14 cellular contexts compared by ENCODE assay signal in the genomic region with DNA sequence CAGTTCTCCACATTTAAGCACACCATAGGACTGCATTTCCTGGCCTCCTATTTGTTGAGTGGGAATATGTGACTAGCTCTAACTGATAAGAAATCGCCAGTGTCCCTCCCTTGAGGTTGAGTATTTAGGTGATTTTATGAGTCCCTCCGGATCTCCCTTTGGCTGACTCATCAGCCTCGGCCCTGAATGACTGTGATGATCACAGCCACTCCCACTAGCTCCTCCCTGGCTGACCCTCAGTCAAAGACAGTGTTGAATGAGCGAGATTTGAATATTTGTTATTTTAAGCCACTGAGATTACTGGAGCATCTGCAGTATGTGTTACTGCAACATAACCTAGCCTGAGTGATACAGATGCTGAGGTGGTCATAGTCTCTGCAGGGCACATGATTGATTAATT.
DNase-seq lines count a peak whose midpoint lies in the region; ATAC-seq lines count a peak whose summit lies in the region.
"Had no signal": no experiment of that assay in that cellular context is flagged by ENCODE, and none has a peak within 500 bp of the region (broad histone marks: within the 10 kb centered on the region; RNA-seq: fewer than 3 reads in every experiment).

No MANE protein-coding gene starts in this region.

- DNase-seq in NCI-H2227 (lab: John Stamatoyannopoulos, UW; ENCODE audit: unreplicated experiment), result peak; percentile 23
- peak; percentile 23 for DNase-seq in left kidney (ENCODE audit: low read depth, low spot score)
- no peak for DNase-seq in activated effector memory CD4-positive, alpha-beta T cell treated with Interleukin-2 at 50 U/mL for 16 hours
- no peak for DNase-seq in stimulated activated CD4-positive, alpha-beta T cell treated with anti-CD3 and anti-CD28 coated beads, Interleukin-4, amount 100 ng/mL, for 24 hours
- no peak for DNase-seq in AML-193 (lab: John Stamatoyannopoulos, UW)
- DNase-seq: activated naive CD4-positive, alpha-beta T cell treated with anti-CD3 and anti-CD28 coated beads, Interleukin-2, amount 50 U/mL, for 16 hours; head of caudate nucleus; left ventricle myocardium inferior; NCI-H446; sigmoid colon; T-helper 9 cell had no signal

- ATAC-seq in GM18858 (IDR thresholded peaks at IDR 0.05; ENCODE audit: unreplicated experiment) (peak; percentile 61), HG02763 (IDR thresholded peaks at IDR 0.05; ENCODE audit: unreplicated experiment) (peak; percentile 38), GM18502 (IDR thresholded peaks at IDR 0.05; ENCODE audit: poor library complexity, unreplicated experiment) (no peak)

Comparison
In these comparisons a context has a peak if more than half of its experiments do, and no peak if none do; other contexts are left out.
1. DNase-seq: peak in NCI-H2227 (single experiment) and left kidney (single experiment); none in activated effector memory CD4-positive, alpha-beta T cell treated with Interleukin-2 at 50 U/mL for 16 hours (single experiment), stimulated activated CD4-positive, alpha-beta T cell treated with anti-CD3 and anti-CD28 coated beads, Interleukin-4, amount 100 ng/mL, for 24 hours (single experiment) and AML-193 (0 of 2).